ENCODE assay signal across 8 cellular contexts in genomic region chr1:67053535-67053784, GRCh38. TPM values are rescaled to one million over a fixed set of nuclear protein-coding genes. Genes with fewer than 3 reads are reported as not detected.
A peak's percentile ranks its signal among the peaks of the same experiment; 100 is the strongest.
DNase-seq lines count a peak whose midpoint lies in the region; ATAC-seq and TF ChIP-seq lines count a peak whose summit lies in the region.

No MANE protein-coding gene starts in this region.

- WGBS in prostate gland, result 0% methylated on average over 12 of the region's 34 CpGs

- no peaks in the 10 kb centered on the region for H3K9me3 Mint-ChIP-seq in activated naive CD8-positive, alpha-beta T cell treated with anti-CD3 and anti-CD28 coated beads, Interleukin-2, amount 50 U/mL, for 24 hours

- H3K4me3 Mint-ChIP-seq in activated naive CD8-positive, alpha-beta T cell treated with anti-CD3 and anti-CD28 coated beads, Interleukin-2, amount 50 U/mL, for 24 hours, result peak overlapping the region; percentile 84

- peak overlapping the region; percentile 91 to 95 for H3K27ac ChIP-seq in prostate gland

- no peaks in the 10 kb centered on the region for H3K27me3 Mint-ChIP-seq in activated naive CD8-positive, alpha-beta T cell treated with anti-CD3 and anti-CD28 coated beads, Interleukin-2, amount 50 U/mL, for 24 hours

- peak overlapping the region; percentile 88 for H3K9ac ChIP-seq in ES-I3 (ENCODE audit: low read depth, low read length)

- H3K4me1 ChIP-seq in ES-I3 (ENCODE audit: insufficient read depth, low read length) (no peaks in the 10 kb centered on the region), prostate gland (replicated peaks) (no peaks in the 10 kb centered on the region)

- no peak for TF ChIP-seq CTCF in prostate gland (IDR thresholded peaks at IDR 0.05)

- ATAC-seq in GM21526 (IDR thresholded peaks at IDR 0.05; ENCODE audit: low FRiP score, unreplicated experiment) (peak; percentile 48), left cardiac atrium (peak; percentile 89 to 95)
- peak; percentile 30 for ATAC-seq in activated naive CD8-positive, alpha-beta T cell treated with anti-CD3 and anti-CD28 coated beads, Interleukin-2, amount 50 U/mL, for 24 hours

- no peaks in the 10 kb centered on the region for H3K9me3 ChIP-seq in ES-I3 (ENCODE audit: control insufficient read depth, insufficient read depth, low read length)
- H3K9me3 ChIP-seq in prostate gland, result no peaks in the 10 kb centered on the region

- H3K27me3 ChIP-seq in prostate gland (replicated peaks; ENCODE audit: insufficient read depth), result no peaks in the 10 kb centered on the region

- H3K36me3 ChIP-seq in ES-I3 (ENCODE audit: insufficient read depth, low read length) (no peaks in the 10 kb centered on the region), prostate gland (no peaks in the 10 kb centered on the region)

- intact Hi-C loops in left cardiac atrium (cut with DNase I), result loop anchor here in 1 of 2 donors (5.0 kb wide), 1 partner anchor 121 kb away; no protein-coding TSS in a partner anchor
- intact Hi-C loops in prostate gland (cut with DNase I), result loop anchor here (5.0 to 10.0 kb wide), 2 partner anchors 91 to 121 kb away; no protein-coding TSS in a partner anchor

- no peak for TF ChIP-seq POLR2A in prostate gland (IDR thresholded peaks at IDR 0.05)

- peak overlapping the region; percentile 91 for H3K27ac Mint-ChIP-seq in activated naive CD8-positive, alpha-beta T cell treated with anti-CD3 and anti-CD28 coated beads, Interleukin-2, amount 50 U/mL, for 24 hours

- H3K36me3 Mint-ChIP-seq in activated naive CD8-positive, alpha-beta T cell treated with anti-CD3 and anti-CD28 coated beads, Interleukin-2, amount 50 U/mL, for 24 hours (ENCODE audit: low read depth), result peaks cover 19% of the 10 kb centered on the region

- H3K4me1 Mint-ChIP-seq in activated naive CD8-positive, alpha-beta T cell treated with anti-CD3 and anti-CD28 coated beads, Interleukin-2, amount 50 U/mL, for 24 hours, result peaks cover 32% of the 10 kb centered on the region

- H3K4me3 ChIP-seq in prostate gland, result peak overlapping the region; percentile 57 to 89

- DNase-seq in HuH-7 (ENCODE audit: low spot score) (peak; percentile 58), left cardiac atrium (peak; percentile 64), prostate gland (ENCODE audit: low spot score) (peak; percentile 48), SIG-M5 (lab: John Stamatoyannopoulos, UW) (no peak), NCI-H146 treated with DMSO at 0.1 percent for 48 hours (lab: John Stamatoyannopoulos, UW; ENCODE audit: unreplicated experiment) (no peak)
- DNase-seq in activated naive CD8-positive, alpha-beta T cell treated with anti-CD3 and anti-CD28 coated beads, Interleukin-2, amount 50 U/mL, for 24 hours, result peak; percentile 39

RNA-seq across cellular contexts. Expression of gene SLC35D1, which starts 0.5 kb away (rescaled TPM):
- total RNA-seq in left cardiac atrium (1 to 10 TPM; 2.6 to 4.5 TPM), prostate gland (10 to 100 TPM; 13.0 to 13.2 TPM)

Comparison
In these comparisons a context has a peak if more than half of its experiments do, and no peak if none do; other contexts are left out.
1. ATAC-seq: peak in every context shown above with its lines; median percentile 92 in left cardiac atrium; 48 in GM21526; 30 in activated naive CD8-positive, alpha-beta T cell treated with anti-CD3 and anti-CD28 coated beads, Interleukin-2, amount 50 U/mL, for 24 hours.
2. DNase-seq: peak in HuH-7 (single experiment), activated naive CD8-positive, alpha-beta T cell treated with anti-CD3 and anti-CD28 coated beads, Interleukin-2, amount 50 U/mL, for 24 hours (single experiment), left cardiac atrium (single experiment) and prostate gland (single experiment); none in SIG-M5 (single experiment) and NCI-H146 treated with DMSO at 0.1 percent for 48 hours (single experiment).